Comparison of ENCODE assay signal across 8 cellular contexts in genomic region chr17:52106638-52107261, GRCh38. TPM values are rescaled to one million over a fixed set of nuclear protein-coding genes. Genes with fewer than 3 reads are reported as not detected.
DNase-seq lines count a peak whose midpoint lies in the region; ATAC-seq, FAIRE-seq and TF ChIP-seq lines count a peak whose summit lies in the region.

No MANE protein-coding gene starts in this region.

- peaks cover 11% of the 10 kb centered on the region for H3K27me3 Mint-ChIP-seq in brain
- H3K27me3 Mint-ChIP-seq in stimulated activated memory B cell treated with anti-CD40 and anti-IgM and Interleukin-4, amounts not matched to agents 10 μg/mL and 1 μg/mL and 100 μg/mL, for 72 hours: no peaks in the 10 kb centered on the region

- peak; percentile 72 for DNase-seq in activated effector memory CD4-positive, alpha-beta T cell treated with anti-CD3 and anti-CD28 coated beads, Interleukin-2, amount 50 U/mL, for 16 hours
- no peak for DNase-seq in activated effector memory CD4-positive, alpha-beta T cell treated with Interleukin-2 at 50 U/mL for 16 hours
- DNase-seq in RCC 7860 (ENCODE audit: low spot score) (peak; percentile 40), left lung (no peak)
- DNase-seq in stimulated activated naive CD8-positive, alpha-beta T cell treated with anti-CD3 and anti-CD28 coated beads, Interleukin-15, Interleukin-2, amounts not matched to agents 100 U/mL and 50 U/mL, for 24 hours: peak; percentile 41

- intact Hi-C loops in left lung (cut with DNase I): loop anchor here in 1 of 2 donors (10.0 kb wide), 2 partner anchors 342 to 732 kb away; no protein-coding TSS in a partner anchor

- H3K9me3 ChIP-seq in left lung: no peaks in the 10 kb centered on the region

- ATAC-seq in HG03565 (IDR thresholded peaks at IDR 0.05; ENCODE audit: unreplicated experiment): peak; percentile 54
- peak; percentile 76 for ATAC-seq in left lung
- no peak for ATAC-seq in stimulated activated naive CD8-positive, alpha-beta T cell treated with anti-CD3 and anti-CD28 coated beads, Interleukin-15, Interleukin-2, amounts not matched to agents 100 U/mL and 50 U/mL, for 24 hours
- no peak for ATAC-seq in stimulated activated memory B cell treated with anti-CD40 and anti-IgM and Interleukin-4, amounts not matched to agents 10 μg/mL and 1 μg/mL and 100 μg/mL, for 72 hours

- H3K9me3 Mint-ChIP-seq in brain: no peaks in the 10 kb centered on the region
- peaks cover 3% of the 10 kb centered on the region for H3K9me3 Mint-ChIP-seq in stimulated activated memory B cell treated with anti-CD40 and anti-IgM and Interleukin-4, amounts not matched to agents 10 μg/mL and 1 μg/mL and 100 μg/mL, for 72 hours

- no peaks in the 10 kb centered on the region for H3K36me3 Mint-ChIP-seq in brain
- H3K36me3 Mint-ChIP-seq in stimulated activated memory B cell treated with anti-CD40 and anti-IgM and Interleukin-4, amounts not matched to agents 10 μg/mL and 1 μg/mL and 100 μg/mL, for 72 hours: no peaks in the 10 kb centered on the region

- FAIRE-seq in RCC 7860 (lab: Jason Lieb, UNC): peak; percentile 38

- H3K36me3 ChIP-seq in left lung: no peaks in the 10 kb centered on the region

- H3K4me3 ChIP-seq in left lung: no peak overlapping the region

- H3K27me3 ChIP-seq in left lung: peaks cover 0 to 4% of the 10 kb centered on the region in 2 donors

- no peak overlapping the region for H3K27ac Mint-ChIP-seq in brain
- no peak overlapping the region for H3K27ac Mint-ChIP-seq in stimulated activated memory B cell treated with anti-CD40 and anti-IgM and Interleukin-4, amounts not matched to agents 10 μg/mL and 1 μg/mL and 100 μg/mL, for 72 hours

- H3K4me1 Mint-ChIP-seq in brain: peaks cover 10% of the 10 kb centered on the region
- H3K4me1 Mint-ChIP-seq in stimulated activated memory B cell treated with anti-CD40 and anti-IgM and Interleukin-4, amounts not matched to agents 10 μg/mL and 1 μg/mL and 100 μg/mL, for 72 hours: no peaks in the 10 kb centered on the region

- TF ChIP-seq CTCF in brain (conservative IDR thresholded peaks at IDR 0.05) (peak; percentile 90 to 93), left lung (IDR thresholded peaks at IDR 0.05) (peak; percentile 57 to 68)

- no peak overlapping the region for H3K27ac ChIP-seq in left lung

- H3K4me3 Mint-ChIP-seq in brain: no peak overlapping the region
- no peak overlapping the region for H3K4me3 Mint-ChIP-seq in stimulated activated memory B cell treated with anti-CD40 and anti-IgM and Interleukin-4, amounts not matched to agents 10 μg/mL and 1 μg/mL and 100 μg/mL, for 72 hours

- no peaks in the 10 kb centered on the region for H3K4me1 ChIP-seq in left lung

RNA-seq across cellular contexts. Expression of gene CA10, which starts 51.8 kb away (rescaled TPM):
- 10.3 TPM for polyA plus RNA-seq in brain (ENCODE audit: insufficient read depth, low read depth, low replicate concordance)
- total RNA-seq in left lung: not detected

Comparison
In these comparisons a context has a peak if more than half of its experiments do, and no peak if none do; other contexts are left out.
1. DNase-seq: peak in activated effector memory CD4-positive, alpha-beta T cell treated with anti-CD3 and anti-CD28 coated beads, Interleukin-2, amount 50 U/mL, for 16 hours (single experiment), RCC 7860 (single experiment) and stimulated activated naive CD8-positive, alpha-beta T cell treated with anti-CD3 and anti-CD28 coated beads, Interleukin-15, Interleukin-2, amounts not matched to agents 100 U/mL and 50 U/mL, for 24 hours (single experiment); none in activated effector memory CD4-positive, alpha-beta T cell treated with Interleukin-2 at 50 U/mL for 16 hours (single experiment) and left lung (0 of 2).
2. ATAC-seq: peak in HG03565 (single experiment) and left lung (single experiment); none in stimulated activated naive CD8-positive, alpha-beta T cell treated with anti-CD3 and anti-CD28 coated beads, Interleukin-15, Interleukin-2, amounts not matched to agents 100 U/mL and 50 U/mL, for 24 hours (single experiment) and stimulated activated memory B cell treated with anti-CD40 and anti-IgM and Interleukin-4, amounts not matched to agents 10 μg/mL and 1 μg/mL and 100 μg/mL, for 72 hours (single experiment).